14 cellular contexts compared by ENCODE assay signal in genomic region chr18:66046025-66046602, GRCh38.
DNase-seq lines count a peak whose midpoint lies in the region; ATAC-seq and TF ChIP-seq lines count a peak whose summit lies in the region.
"Had no signal": no experiment of that assay in that cellular context is flagged by ENCODE, and none has a peak within 500 bp of the region (broad histone marks: within the 10 kb centered on the region; RNA-seq: fewer than 3 reads in every experiment).

No MANE protein-coding gene starts in this region.

- in situ Hi-C loops in GM13977 (cut with MboI; ENCODE audit: low pct_unique_long_range_greater_than_20kb, low sequenced_read_pairs, unreplicated experiment), result no loop called here

- ATAC-seq in GM21529 (IDR thresholded peaks at IDR 0.05; ENCODE audit: unreplicated experiment), result peak; percentile 59
- peak; percentile 86 for ATAC-seq in HG03457 (IDR thresholded peaks at IDR 0.05; ENCODE audit: unreplicated experiment)
- no peak for ATAC-seq in HG03521 (IDR thresholded peaks at IDR 0.05; ENCODE audit: unreplicated experiment)
- ATAC-seq in GM19328 (IDR thresholded peaks at IDR 0.05; ENCODE audit: unreplicated experiment), result no peak

- peak; percentile 10 for TF ChIP-seq CTCF in GM13977 (IDR thresholded peaks at IDR 0.05; ENCODE audit: extremely low read depth, insufficient read depth, missing control alignments)

- DNase-seq in GM13977 (ENCODE audit: low spot score) (no peak), glomerular visceral epithelial cell (ENCODE audit: extremely low spot score) (peak; percentile 2), NCI-H524 treated with DMSO at 0.1 percent for 48 hours (lab: John Stamatoyannopoulos, UW) (no peak), NCI-H1694 (lab: John Stamatoyannopoulos, UW) (no peak)
- DNase-seq: activated CD4-positive, alpha-beta T cell treated with anti-CD3 and anti-CD28 coated beads, Interleukin-2, amount 50 U/mL, for 48 hours; hippocampal formation; KG1; NCI-H2107; T-helper 2 cell; uterus had no signal

Comparison
In these comparisons a context has a peak if more than half of its experiments do, and no peak if none do; other contexts are left out.
1. ATAC-seq: peak in GM21529 (single experiment) and HG03457 (single experiment); none in HG03521 (single experiment) and GM19328 (single experiment).